ENCODE assay signal across 11 cellular contexts in the genomic region with DNA sequence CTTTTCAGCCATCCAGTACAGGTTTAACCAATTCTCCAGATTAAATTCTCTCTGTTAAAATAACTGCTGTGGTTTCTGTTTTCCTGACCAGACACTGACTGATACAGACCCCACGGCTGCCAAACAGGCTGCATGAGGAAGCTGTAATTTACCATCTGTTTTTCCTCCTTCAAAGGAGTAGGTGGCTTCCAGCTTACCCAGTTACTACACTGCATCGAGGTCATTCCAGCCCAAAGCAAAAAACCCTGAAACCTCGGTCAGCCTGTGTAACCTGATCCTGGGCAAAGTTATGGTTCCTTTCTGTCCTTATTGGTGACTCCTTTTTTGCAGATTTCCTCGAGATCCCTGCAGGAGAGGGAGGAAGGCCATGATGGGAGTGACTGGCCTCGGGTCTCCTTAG. TPM values are rescaled to one million over a fixed set of nuclear protein-coding genes. Genes with fewer than 3 reads are reported as not detected.
DNase-seq lines count a peak whose midpoint lies in the region; ATAC-seq and TF ChIP-seq lines count a peak whose summit lies in the region.
"Had no signal": no experiment of that assay in that cellular context is flagged by ENCODE, and none has a peak within 500 bp of the region (broad histone marks: within the 10 kb centered on the region; RNA-seq: fewer than 3 reads in every experiment).

No MANE protein-coding gene starts in this region.

- peak overlapping the region; percentile 89 for H2AFZ ChIP-seq in MM.1S (ENCODE audit: low read length)
- H2AFZ ChIP-seq in osteoblast (ENCODE audit: low read length), result peak overlapping the region; percentile 3

- H3K27me3 Mint-ChIP-seq in T-helper 2 cell treated with Interferon-gamma antibody and Interleukin-4, amounts not matched to agents 5 μg/mL and 100 μg/mL, for 36 hours (ENCODE audit: low read depth), result peaks cover 8% of the 10 kb centered on the region

- H3K4me3 ChIP-seq in MM.1S (ENCODE audit: low read length) (no peak overlapping the region), cardiac fibroblast (replicated peaks in 1 of 2; ENCODE audit: low read depth in 2 of 2, low read length in 2 of 2) (no peak overlapping the region), osteoblast (ENCODE audit: insufficient read depth, low read length) (peak overlapping the region; percentile 20)
- H3K4me3 ChIP-seq: adrenal gland had no signal

- DNase-seq in GM03348 (ENCODE audit: low spot score) (peak; percentile 80), MM.1S (no peak), cardiac fibroblast (ENCODE audit: low read depth in 2 of 2) (peak; percentile 2 to 27), osteoblast (ENCODE audit: insufficient read length, low spot score, missing footprints) (no peak), SW 1271 (lab: John Stamatoyannopoulos, UW) (no peak)
- no peak for DNase-seq in T-helper 2 cell treated with Interferon-gamma antibody and Interleukin-4, amounts not matched to agents 5 μg/mL and 100 μg/mL, for 36 hours (ENCODE audit: low spot score)
- DNase-seq: naive thymus-derived CD8-positive, alpha-beta T cell; NCI-H748 treated with DMSO at 0.1 percent for 48 hours had no signal

- H3K4me2 ChIP-seq in MM.1S (ENCODE audit: low read depth, low read length) (peak overlapping the region; percentile 43; the same call in 1 of the 2 replicates), osteoblast (ENCODE audit: insufficient read depth, low read length) (peak overlapping the region; percentile 56)

- ATAC-seq in HG03432 (IDR thresholded peaks at IDR 0.05; ENCODE audit: unreplicated experiment), result no peak
- ATAC-seq in HG02678 (IDR thresholded peaks at IDR 0.05; ENCODE audit: unreplicated experiment), result no peak
- ATAC-seq: naive thymus-derived CD8-positive, alpha-beta T cell had no signal

- H3K4me1 Mint-ChIP-seq in T-helper 2 cell treated with Interferon-gamma antibody and Interleukin-4, amounts not matched to agents 5 μg/mL and 100 μg/mL, for 36 hours (ENCODE audit: low read depth), result no peaks in the 10 kb centered on the region

- H3K9ac ChIP-seq in MM.1S (ENCODE audit: low read length), result no peak overlapping the region; the same call in 1 of the 2 replicates

- H4K20me1 ChIP-seq in MM.1S (ENCODE audit: insufficient read depth, low read length), result no peaks in the 10 kb centered on the region
- no peaks in the 10 kb centered on the region for H4K20me1 ChIP-seq in osteoblast (ENCODE audit: insufficient read depth, low read length)

- H3F3A ChIP-seq in MM.1S (ENCODE audit: insufficient read depth, low read length), result no peaks in the 10 kb centered on the region

- no peaks in the 10 kb centered on the region for H3K9me2 ChIP-seq in MM.1S (replicated peaks; ENCODE audit: insufficient read depth, low read length)

- H3K79me2 ChIP-seq in MM.1S (ENCODE audit: low read length) (no peaks in the 10 kb centered on the region), osteoblast (ENCODE audit: insufficient read depth, low read length) (no peaks in the 10 kb centered on the region)

- H3K9me3 Mint-ChIP-seq in T-helper 2 cell treated with Interferon-gamma antibody and Interleukin-4, amounts not matched to agents 5 μg/mL and 100 μg/mL, for 36 hours, result no peaks in the 10 kb centered on the region
- H3K9me3 Mint-ChIP-seq: naive thymus-derived CD8-positive, alpha-beta T cell had no signal

- H3K27me3 ChIP-seq in MM.1S (replicated peaks; ENCODE audit: insufficient read depth, low read length) (no peaks in the 10 kb centered on the region), osteoblast (ENCODE audit: insufficient read depth, low read length) (peaks cover 18% of the 10 kb centered on the region)
- H3K27me3 ChIP-seq: adrenal gland had no signal

- TF ChIP-seq CTCF in MM.1S (IDR thresholded peaks at IDR 0.05; ENCODE audit: low read length) (no peak), cardiac fibroblast (IDR thresholded peaks at IDR 0.05; ENCODE audit: low read depth, low read length) (no peak), osteoblast (IDR thresholded peaks at IDR 0.05; ENCODE audit: extremely low read depth, low read depth, low read length) (no peak)

- no peaks in the 10 kb centered on the region for H3K36me3 Mint-ChIP-seq in T-helper 2 cell treated with Interferon-gamma antibody and Interleukin-4, amounts not matched to agents 5 μg/mL and 100 μg/mL, for 36 hours (ENCODE audit: low read depth)

- H3K36me3 ChIP-seq in MM.1S (replicated peaks; ENCODE audit: insufficient read depth, low read length) (no peaks in the 10 kb centered on the region), osteoblast (ENCODE audit: insufficient read depth, low read length) (no peaks in the 10 kb centered on the region)
- H3K36me3 ChIP-seq: adrenal gland had no signal

- H3K4me1 ChIP-seq in MM.1S (ENCODE audit: low read length) (peaks cover 15% of the 10 kb centered on the region), osteoblast (ENCODE audit: insufficient read depth, low read length) (peaks cover 17% of the 10 kb centered on the region)
- H3K4me1 ChIP-seq: adrenal gland had no signal

- H3K9me3 ChIP-seq in MM.1S (replicated peaks; ENCODE audit: insufficient read depth, low read length) (no peaks in the 10 kb centered on the region), osteoblast (ENCODE audit: low read depth, low read length) (no peaks in the 10 kb centered on the region)
- H3K9me3 ChIP-seq: adrenal gland had no signal

- H3K27ac ChIP-seq in MM.1S (ENCODE audit: low read length), result peak overlapping the region; percentile 24; the same call in 1 of the 2 replicates
- no peak overlapping the region for H3K27ac ChIP-seq in osteoblast (ENCODE audit: low read depth, low read length)
- H3K27ac ChIP-seq: adrenal gland had no signal

- no peak overlapping the region for H3K27ac Mint-ChIP-seq in T-helper 2 cell treated with Interferon-gamma antibody and Interleukin-4, amounts not matched to agents 5 μg/mL and 100 μg/mL, for 36 hours

- no peak overlapping the region for H3K4me3 Mint-ChIP-seq in T-helper 2 cell treated with Interferon-gamma antibody and Interleukin-4, amounts not matched to agents 5 μg/mL and 100 μg/mL, for 36 hours
- H3K4me3 Mint-ChIP-seq: naive thymus-derived CD8-positive, alpha-beta T cell had no signal

RNA-seq across cellular contexts. Expression of a gene that starts 27.9 kb away (rescaled TPM):
- total RNA-seq in osteoblast, result 28.6 and 36.6 TPM in 2 replicates
- total RNA-seq: naive thymus-derived CD8-positive, alpha-beta T cell had no signal

Comparison
In these comparisons a context has a peak if more than half of its experiments do, and no peak if none do; other contexts are left out.
1. DNase-seq: peak in GM03348 (single experiment) and cardiac fibroblast (2 of 2); none in MM.1S (single experiment), osteoblast (single experiment), T-helper 2 cell treated with Interferon-gamma antibody and Interleukin-4, amounts not matched to agents 5 μg/mL and 100 μg/mL, for 36 hours (single experiment) and SW 1271 (0 of 2).